In genomic region chr17:51629232-51629631, GRCh38 we compare ENCODE assay signal across 17 cellular contexts.
DNase-seq lines count a peak whose midpoint lies in the region; ATAC-seq and TF ChIP-seq lines count a peak whose summit lies in the region.
"Had no signal": no experiment of that assay in that cellular context is flagged by ENCODE, and none has a peak within 500 bp of the region (broad histone marks: within the 10 kb centered on the region; RNA-seq: fewer than 3 reads in every experiment).

No MANE protein-coding gene starts in this region.

- H3K9me3 ChIP-seq in MM.1S (replicated peaks; ENCODE audit: insufficient read depth, low read length), result no peaks in the 10 kb centered on the region
- H3K9me3 ChIP-seq: Caco-2 had no signal

- no peaks in the 10 kb centered on the region for H3K79me2 ChIP-seq in MM.1S (ENCODE audit: low read length)

- H3K27ac Mint-ChIP-seq in progenitor cell of endocrine pancreas, result peak overlapping the region; percentile 3
- H3K27ac Mint-ChIP-seq: CD4-positive, alpha-beta T cell; HFFc6 had no signal

- no peak overlapping the region for H3K4me3 ChIP-seq in MM.1S (ENCODE audit: low read length)

- no peak overlapping the region for H3K9ac ChIP-seq in MM.1S (ENCODE audit: low read length)

- no peaks in the 10 kb centered on the region for H3K27me3 ChIP-seq in MM.1S (replicated peaks; ENCODE audit: insufficient read depth, low read length)

- DNase-seq in progenitor cell of endocrine pancreas (ENCODE audit: low spot score, unreplicated experiment) (no peak), HUDEP-2 (lab: John Stamatoyannopoulos, UW; ENCODE audit: unreplicated experiment in 76 of 76) (no peak), MM.1S (no peak), Right ventricle myocardium inferior (ENCODE audit: missing footprints) (no peak), left cardiac atrium (no peak)
- DNase-seq: ACHN; AML-193; Caco-2; CD4-positive, alpha-beta T cell; GOT3; H7; HFFc6; KG1 had no signal

- no peak overlapping the region for H3K4me2 ChIP-seq in MM.1S (ENCODE audit: low read depth, low read length)

- H3K27me3 Mint-ChIP-seq in progenitor cell of endocrine pancreas, result no peaks in the 10 kb centered on the region

- ATAC-seq in GM18870 (IDR thresholded peaks at IDR 0.05; ENCODE audit: unreplicated experiment) (peak; percentile 42), Right ventricle myocardium inferior (no peak), left cardiac atrium (no peak)
- ATAC-seq: HCT116 had no signal

- intact Hi-C loops in Right ventricle myocardium inferior (cut with DNase I), result no loop called here
- intact Hi-C loops in left cardiac atrium (cut with DNase I), result no loop called here

- no peaks in the 10 kb centered on the region for H3K9me2 ChIP-seq in MM.1S (replicated peaks; ENCODE audit: insufficient read depth, low read length)

- no peaks in the 10 kb centered on the region for H3F3A ChIP-seq in MM.1S (ENCODE audit: insufficient read depth, low read length)

- no peaks in the 10 kb centered on the region for H4K20me1 ChIP-seq in MM.1S (ENCODE audit: insufficient read depth, low read length)

- TF ChIP-seq CTCF in VCaP (conservative IDR thresholded peaks at IDR 0.05), result no peak
- TF ChIP-seq CTCF in progenitor cell of endocrine pancreas (IDR thresholded peaks at IDR 0.05; ENCODE audit: unreplicated experiment), result no peak
- TF ChIP-seq CTCF in MM.1S (IDR thresholded peaks at IDR 0.05; ENCODE audit: low read length), result no peak

- H3K27ac ChIP-seq in VCaP (peak overlapping the region; percentile 56; the same call in 1 of the 2 replicates), MM.1S (ENCODE audit: low read length) (no peak overlapping the region)
- H3K27ac ChIP-seq: C4-2B had no signal

- H3K4me1 ChIP-seq in MM.1S (ENCODE audit: low read length), result no peaks in the 10 kb centered on the region
- H3K4me1 ChIP-seq: Caco-2 had no signal

- peaks cover 4% of the 10 kb centered on the region for H3K36me3 Mint-ChIP-seq in progenitor cell of endocrine pancreas (ENCODE audit: insufficient read depth)

- H3K9me3 Mint-ChIP-seq in progenitor cell of endocrine pancreas (ENCODE audit: low read depth), result peaks cover 8% of the 10 kb centered on the region
- H3K9me3 Mint-ChIP-seq: CD4-positive, alpha-beta T cell had no signal

- H3K4me1 Mint-ChIP-seq in progenitor cell of endocrine pancreas (ENCODE audit: low read depth), result peaks cover 33% of the 10 kb centered on the region

- no peak overlapping the region for H3K4me3 Mint-ChIP-seq in progenitor cell of endocrine pancreas (ENCODE audit: low read depth)
- H3K4me3 Mint-ChIP-seq: CD4-positive, alpha-beta T cell; HFFc6 had no signal

- H3K36me3 ChIP-seq in MM.1S (replicated peaks; ENCODE audit: insufficient read depth, low read length), result no peaks in the 10 kb centered on the region

- no peak overlapping the region for H2AFZ ChIP-seq in MM.1S (ENCODE audit: low read length)
